Comparison of ENCODE assay signal across 21 cellular contexts in genomic region chr2:120503206-120503792, GRCh38.
"Had no signal": no experiment of that assay in that cellular context is flagged by ENCODE, and none has a peak within 500 bp of the region (broad histone marks: within the 10 kb centered on the region; RNA-seq: fewer than 3 reads in every experiment).

No MANE protein-coding gene starts in this region.

- H3K36me3 ChIP-seq: brain microvascular endothelial cell, gastroesophageal sphincter, prostate gland, suprapubic skin, vagina, WERI-Rb-1 had no signal

- H3K27ac Mint-ChIP-seq: activated naive CD8-positive, alpha-beta T cell treated with anti-CD3 and anti-CD28 coated beads, Interleukin-2, amount 50 U/mL, for 24 hours; immature natural killer cell; natural killer cell treated with Interleukin-12 subunit alpha and Interleukin-12 subunit beta and Interleukin-15 and Interleukin-18, amount 100 ng/mL, for 72 hours; stimulated activated naive CD8-positive, alpha-beta T cell treated with anti-CD3 and anti-CD28 coated beads, Interleukin-15, Interleukin-2, amounts not matched to agents 100 ng/mL and 50 ng/mL, for 24 hours had no signal

- H3K4me3 Mint-ChIP-seq: activated naive CD4-positive, alpha-beta T cell treated with anti-CD3 and anti-CD28 coated beads, Interleukin-2, amount 10 ng/mL, durations not matched to agents 7 days and 5 days; activated naive CD8-positive, alpha-beta T cell treated with anti-CD3 and anti-CD28 coated beads, Interleukin-2, amount 50 U/mL, for 24 hours; immature natural killer cell; natural killer cell treated with Interleukin-12 subunit alpha and Interleukin-12 subunit beta and Interleukin-15 and Interleukin-18, amount 100 ng/mL, for 72 hours; stimulated activated naive CD8-positive, alpha-beta T cell treated with anti-CD3 and anti-CD28 coated beads, Interleukin-15, Interleukin-2, amounts not matched to agents 100 ng/mL and 50 ng/mL, for 24 hours had no signal

- H3K27me3 ChIP-seq: gastroesophageal sphincter, vagina had no signal

- H3K27me3 Mint-ChIP-seq: stimulated activated naive CD8-positive, alpha-beta T cell treated with anti-CD3 and anti-CD28 coated beads, Interleukin-15, Interleukin-2, amounts not matched to agents 100 ng/mL and 50 ng/mL, for 24 hours had no signal

- H3K4me3 ChIP-seq: gastroesophageal sphincter, lung, prostate gland, suprapubic skin, vagina had no signal

- H3K9me3 ChIP-seq: gastroesophageal sphincter, prostate gland, suprapubic skin, vagina had no signal

- ATAC-seq: activated naive CD8-positive, alpha-beta T cell treated with anti-CD3 and anti-CD28 coated beads, Interleukin-2, amount 50 U/mL, for 24 hours; gastroesophageal sphincter; sciatic nerve had no signal

- H3K4me1 ChIP-seq: gastroesophageal sphincter, prostate gland had no signal

- H3K27ac ChIP-seq: brain microvascular endothelial cell, gastroesophageal sphincter, prostate gland, suprapubic skin, vagina, WERI-Rb-1 had no signal

- H3K4me1 Mint-ChIP-seq: activated naive CD4-positive, alpha-beta T cell treated with anti-CD3 and anti-CD28 coated beads, Interleukin-2, amount 10 ng/mL, durations not matched to agents 7 days and 5 days; activated naive CD8-positive, alpha-beta T cell treated with anti-CD3 and anti-CD28 coated beads, Interleukin-2, amount 50 U/mL, for 24 hours; immature natural killer cell had no signal

- DNase-seq: activated CD4-positive, alpha-beta T cell treated with anti-CD3 and anti-CD28 coated beads for 1 hour; activated CD8-positive, alpha-beta memory T cell treated with anti-CD3 and anti-CD28 coated beads for 24 hours; activated CD8-positive, alpha-beta memory T cell treated with anti-CD3 and anti-CD28 coated beads, Interleukin-2, amount 50 U/mL, for 48 hours; activated effector memory CD4-positive, alpha-beta T cell treated with Interleukin-2 at 50 U/mL for 16 hours; activated naive CD4-positive, alpha-beta T cell treated with anti-CD3 and anti-CD28 coated beads, Interleukin-2, amount 10 ng/mL, durations not matched to agents 7 days and 5 days; activated naive CD8-positive, alpha-beta T cell treated with anti-CD3 and anti-CD28 coated beads, Interleukin-2, amount 50 U/mL, for 24 hours; activated T-cell treated with anti-CD3 and anti-CD28 coated beads, Interleukin-2, amount 50 U/mL, for 48 hours; cortex of kidney; immature natural killer cell; stimulated activated CD8-positive, alpha-beta memory T cell treated with anti-CD3 and anti-CD28 coated beads, Interleukin-4, amount 100 ng/mL, for 48 hours; SW 1271; WERI-Rb-1 had no signal

- H3K36me3 Mint-ChIP-seq: activated naive CD4-positive, alpha-beta T cell treated with anti-CD3 and anti-CD28 coated beads, Interleukin-2, amount 10 ng/mL, durations not matched to agents 7 days and 5 days; immature natural killer cell; natural killer cell treated with Interleukin-12 subunit alpha and Interleukin-12 subunit beta and Interleukin-15 and Interleukin-18, amount 100 ng/mL, for 72 hours had no signal

- H3K9me3 Mint-ChIP-seq: activated naive CD4-positive, alpha-beta T cell treated with anti-CD3 and anti-CD28 coated beads, Interleukin-2, amount 10 ng/mL, durations not matched to agents 7 days and 5 days; activated naive CD8-positive, alpha-beta T cell treated with anti-CD3 and anti-CD28 coated beads, Interleukin-2, amount 50 U/mL, for 24 hours; immature natural killer cell; natural killer cell treated with Interleukin-12 subunit alpha and Interleukin-12 subunit beta and Interleukin-15 and Interleukin-18, amount 100 ng/mL, for 72 hours; stimulated activated naive CD8-positive, alpha-beta T cell treated with anti-CD3 and anti-CD28 coated beads, Interleukin-15, Interleukin-2, amounts not matched to agents 100 ng/mL and 50 ng/mL, for 24 hours had no signal
